ENCODE assay signal across 19 cellular contexts in the genomic region with DNA sequence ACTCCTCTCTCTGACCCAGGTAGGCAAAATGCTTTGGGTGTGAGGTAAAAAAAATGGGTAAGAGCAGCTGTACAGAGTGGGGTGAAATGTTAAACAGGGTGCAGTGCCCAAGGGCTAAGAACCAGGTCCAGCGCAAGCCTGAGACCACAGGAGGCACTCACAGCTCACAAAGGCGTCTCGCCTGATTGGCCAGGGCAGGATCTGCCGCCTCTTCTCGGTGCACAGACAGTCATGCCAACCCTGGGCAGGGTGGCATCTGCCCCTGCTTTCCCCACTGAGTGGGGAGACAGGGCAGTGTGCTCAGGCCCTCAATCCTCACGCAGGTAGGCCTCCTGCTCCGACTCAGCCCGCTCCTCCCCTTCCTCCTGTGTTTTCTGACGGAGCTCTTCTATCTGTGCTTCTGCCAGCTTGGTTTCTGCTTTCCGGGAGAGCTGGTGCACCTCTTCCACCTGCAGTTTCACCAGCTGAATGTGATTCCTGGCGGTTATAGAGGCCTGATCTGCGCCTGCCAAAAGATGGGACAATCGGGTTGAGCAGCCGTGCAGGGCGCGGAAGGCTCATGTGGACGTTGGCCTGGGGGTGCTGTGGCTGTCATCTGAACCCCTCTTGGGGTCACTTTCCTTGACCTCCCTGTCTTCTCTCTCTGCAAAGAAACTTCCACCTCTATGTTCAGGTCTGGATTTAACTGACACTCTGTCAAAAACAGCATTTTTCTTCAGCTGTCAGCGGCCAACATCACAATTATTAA. TPM values are rescaled to one million over a fixed set of nuclear protein-coding genes. Genes with fewer than 3 reads are reported as not detected.
"Had no signal": no experiment of that assay in that cellular context is flagged by ENCODE, and none has a peak within 500 bp of the region (broad histone marks: within the 10 kb centered on the region; RNA-seq: fewer than 3 reads in every experiment).

No MANE protein-coding gene starts in this region.

- H3K4me3 Mint-ChIP-seq: activated B cell treated with CpG ODN at 0.5 μM for 24 hours; activated T-cell treated with anti-CD3 and anti-CD28 coated beads, Interleukin-2, amount 50 U/mL, for 4 hours; stimulated activated memory B cell treated with anti-CD40 and anti-IgM and Interleukin-4, amounts not matched to agents 10 μg/mL and 1 μg/mL and 100 μg/mL, for 72 hours had no signal

- H3K9me3 ChIP-seq: colonic mucosa, heart left ventricle, mucosa of descending colon, transverse colon had no signal

- FAIRE-seq: astrocyte had no signal

- H3K27ac ChIP-seq: cardiac muscle cell, colonic mucosa, heart left ventricle, transverse colon had no signal

- DNase-seq: activated B cell treated with CpG ODN at 0.5 μM for 24 hours; activated gamma-delta T cell treated with Interleukin-2 at 50 U/mL for 16 hours; activated T-cell treated with anti-CD3 and anti-CD28 coated beads, Interleukin-2, amount 50 U/mL, for 4 hours; colonic mucosa; foreskin melanocyte; heart left ventricle; left colon; mucosa of descending colon; naive thymus-derived CD8-positive, alpha-beta T cell; nucleus accumbens; right cardiac atrium; stimulated activated CD4-positive, alpha-beta T cell treated with anti-CD3 and anti-CD28 coated beads, Interleukin-1b, Interleukin-23, amount 100 ng/mL, for 48 hours; transverse colon had no signal

- H3K4me1 ChIP-seq: colonic mucosa had no signal

- H3K27ac Mint-ChIP-seq: activated B cell treated with CpG ODN at 0.5 μM for 24 hours; progenitor cell of endocrine pancreas; stimulated activated memory B cell treated with anti-CD40 and anti-IgM and Interleukin-4, amounts not matched to agents 10 μg/mL and 1 μg/mL and 100 μg/mL, for 72 hours had no signal

- H3K9me3 Mint-ChIP-seq: activated B cell treated with CpG ODN at 0.5 μM for 24 hours; activated T-cell treated with anti-CD3 and anti-CD28 coated beads, Interleukin-2, amount 50 U/mL, for 4 hours; naive thymus-derived CD8-positive, alpha-beta T cell; stimulated activated memory B cell treated with anti-CD40 and anti-IgM and Interleukin-4, amounts not matched to agents 10 μg/mL and 1 μg/mL and 100 μg/mL, for 72 hours had no signal

- H3K4me3 ChIP-seq: cardiac muscle cell, colonic mucosa, heart left ventricle, mucosa of descending colon, transverse colon had no signal

RNA-seq across cellular contexts. Expression of a gene that starts 4.7 kb away (rescaled TPM):
- total RNA-seq: activated B cell treated with CpG ODN at 0.5 μM for 24 hours; heart left ventricle; naive thymus-derived CD8-positive, alpha-beta T cell had no signal

RNA-seq across cellular contexts. Expression of a gene that starts 25.3 kb away (rescaled TPM):
- total RNA-seq: activated B cell treated with CpG ODN at 0.5 μM for 24 hours; T-helper 1 cell treated with Interleukin-12 subunit alpha and Interleukin-12 subunit beta and Interleukin-4 antibody, amounts not matched to agents 30 ng/mL and 1 ng/mL, for 36 hours had no signal
- polyA plus RNA-seq: naive thymus-derived CD8-positive, alpha-beta T cell had no signal

RNA-seq across cellular contexts. Expression of a gene that starts 34.2 kb away (rescaled TPM):
- total RNA-seq: activated B cell treated with CpG ODN at 0.5 μM for 24 hours; astrocyte; cardiac muscle cell; colonic mucosa; heart left ventricle; left colon; lung microvascular endothelial cell; mucosa of descending colon; naive thymus-derived CD8-positive, alpha-beta T cell; progenitor cell of endocrine pancreas; right cardiac atrium; T-helper 1 cell treated with Interleukin-12 subunit alpha and Interleukin-12 subunit beta and Interleukin-4 antibody, amounts not matched to agents 30 ng/mL and 1 ng/mL, for 36 hours; transverse colon had no signal
- polyA plus RNA-seq: cardiac muscle cell; heart left ventricle; naive thymus-derived CD8-positive, alpha-beta T cell; right cardiac atrium had no signal
